9 cellular contexts compared by ENCODE assay signal in the genomic region with DNA sequence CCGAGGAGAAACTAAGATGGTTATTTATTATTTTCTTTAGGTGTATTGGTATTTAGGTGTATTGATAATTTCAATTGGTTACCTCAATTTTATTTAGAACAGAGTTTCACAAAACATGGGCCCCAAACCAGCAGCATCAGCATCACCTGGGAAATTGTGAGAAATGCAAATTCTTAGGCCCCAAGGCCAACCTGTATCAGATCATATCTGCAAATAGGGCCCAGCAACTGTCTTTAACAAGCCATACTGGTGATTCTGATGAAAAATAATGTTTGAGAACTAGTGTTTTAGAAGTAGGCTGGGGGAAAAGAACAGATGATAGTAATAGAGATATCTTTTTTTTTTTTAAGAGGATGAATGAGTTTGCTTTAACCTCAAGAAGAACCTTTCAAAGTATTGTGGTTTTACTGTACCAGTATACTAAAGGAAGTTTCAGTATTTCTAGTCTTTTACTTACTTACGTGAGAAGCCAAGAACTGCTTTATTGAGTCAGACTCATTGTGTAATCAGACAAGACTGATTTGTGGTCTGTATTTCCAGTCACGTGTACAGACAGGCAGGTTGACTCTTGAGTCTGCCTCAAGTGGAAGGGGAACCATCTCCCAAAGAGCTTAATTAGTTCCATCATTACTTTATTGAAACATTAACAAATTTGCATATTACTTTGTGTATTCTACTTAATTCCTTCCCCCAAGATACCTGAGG.
A peak's percentile ranks its signal among the peaks of the same experiment; 100 is the strongest.
DNase-seq lines count a peak whose midpoint lies in the region; ATAC-seq and TF ChIP-seq lines count a peak whose summit lies in the region.
"Had no signal": no experiment of that assay in that cellular context is flagged by ENCODE, and none has a peak within 500 bp of the region (broad histone marks: within the 10 kb centered on the region; RNA-seq: fewer than 3 reads in every experiment).

No MANE protein-coding gene starts in this region.

- H3K9me3 ChIP-seq in vagina = no peaks in the 10 kb centered on the region
- H3K9me3 ChIP-seq: adrenal gland had no signal

- no peak overlapping the region for H3K4me3 ChIP-seq in vagina
- H3K4me3 ChIP-seq: adrenal gland had no signal

- H3K36me3 Mint-ChIP-seq in WTC11 = no peaks in the 10 kb centered on the region

- TF ChIP-seq CTCF in RWPE1 (conservative IDR thresholded peaks at IDR 0.05; ENCODE audit: low read depth) = no peak
- TF ChIP-seq CTCF in WTC11 (IDR thresholded peaks at IDR 0.05) = no peak
- no peak for TF ChIP-seq CTCF in vagina (IDR thresholded peaks at IDR 0.05)

- ATAC-seq in GM19035 (IDR thresholded peaks at IDR 0.05; ENCODE audit: unreplicated experiment) (peak; percentile 86), HG03175 (IDR thresholded peaks at IDR 0.05; ENCODE audit: unreplicated experiment) (peak; percentile 99), WTC11 (no peak)

- intact Hi-C loops in vagina (cut with DNase I) = no loop called here

- peaks cover 21% of the 10 kb centered on the region for H3K4me1 ChIP-seq in vagina
- H3K4me1 ChIP-seq: adrenal gland had no signal

- DNase-seq in AML-193 (lab: John Stamatoyannopoulos, UW) = peak; percentile 9 to 30
- peak; percentile 63 for DNase-seq in RWPE1 (ENCODE audit: low spot score)
- DNase-seq in non-pigmented ciliary epithelial cell (ENCODE audit: low read depth) = peak; percentile 6
- DNase-seq in WTC11 (ENCODE audit: low spot score) = no peak
- no peak for DNase-seq in putamen (ENCODE audit: low spot score)
- DNase-seq in vagina (ENCODE audit: extremely low spot score in 2 of 2) = no peak

- no peaks in the 10 kb centered on the region for H3K9me3 Mint-ChIP-seq in WTC11

- POLR2A ChIA-PET in RWPE1 (lab: Yijun Ruan, JAX; ENCODE audit: low non-redundant PET) (no interaction called here), WTC11 (lab: Charles Lee) (interaction anchor here (0.5 kb wide), 1 partner anchor 14 kb away, joined by 3 read pairs; no protein-coding TSS in a partner anchor)

- CTCF ChIA-PET in RWPE1 (lab: Yijun Ruan, JAX) = interaction anchor here (0.6 kb wide), 1 partner anchor 236 kb away, joined by 3 read pairs; no protein-coding TSS in a partner anchor
- CTCF ChIA-PET in WTC11 (lab: Charles Lee) = no interaction called here

- no peak for TF ChIP-seq POLR2A in vagina (IDR thresholded peaks at IDR 0.05)

- H3K36me3 ChIP-seq in vagina = no peaks in the 10 kb centered on the region
- H3K36me3 ChIP-seq: adrenal gland had no signal

- H3K4me3 Mint-ChIP-seq in WTC11 = no peak overlapping the region

- H3K27me3 Mint-ChIP-seq in WTC11 (ENCODE audit: low read depth) = no peaks in the 10 kb centered on the region

- peaks cover 9% of the 10 kb centered on the region for H3K4me1 Mint-ChIP-seq in WTC11

- H3K27ac Mint-ChIP-seq in WTC11 = no peak overlapping the region

- H3K27ac ChIP-seq in RWPE1 (no peak overlapping the region), vagina (no peak overlapping the region)
- H3K27ac ChIP-seq: adrenal gland had no signal

- no peaks in the 10 kb centered on the region for H3K27me3 ChIP-seq in vagina
- H3K27me3 ChIP-seq: adrenal gland had no signal

TF ChIP-seq in WTC11, 78 proteins besides CTCF, POLR2A, EP300 and RAD21:
- TF ChIP-seq FOXK1 (CRISPR knock-in tag; IDR thresholded peaks at IDR 0.05) = no peak
- TF ChIP-seq SMAD4 (CRISPR knock-in tag; IDR thresholded peaks at IDR 0.05) = no peak
- TF ChIP-seq ZNF232 (CRISPR knock-in tag; IDR thresholded peaks at IDR 0.05) = no peak
- TF ChIP-seq, protein P1, sequence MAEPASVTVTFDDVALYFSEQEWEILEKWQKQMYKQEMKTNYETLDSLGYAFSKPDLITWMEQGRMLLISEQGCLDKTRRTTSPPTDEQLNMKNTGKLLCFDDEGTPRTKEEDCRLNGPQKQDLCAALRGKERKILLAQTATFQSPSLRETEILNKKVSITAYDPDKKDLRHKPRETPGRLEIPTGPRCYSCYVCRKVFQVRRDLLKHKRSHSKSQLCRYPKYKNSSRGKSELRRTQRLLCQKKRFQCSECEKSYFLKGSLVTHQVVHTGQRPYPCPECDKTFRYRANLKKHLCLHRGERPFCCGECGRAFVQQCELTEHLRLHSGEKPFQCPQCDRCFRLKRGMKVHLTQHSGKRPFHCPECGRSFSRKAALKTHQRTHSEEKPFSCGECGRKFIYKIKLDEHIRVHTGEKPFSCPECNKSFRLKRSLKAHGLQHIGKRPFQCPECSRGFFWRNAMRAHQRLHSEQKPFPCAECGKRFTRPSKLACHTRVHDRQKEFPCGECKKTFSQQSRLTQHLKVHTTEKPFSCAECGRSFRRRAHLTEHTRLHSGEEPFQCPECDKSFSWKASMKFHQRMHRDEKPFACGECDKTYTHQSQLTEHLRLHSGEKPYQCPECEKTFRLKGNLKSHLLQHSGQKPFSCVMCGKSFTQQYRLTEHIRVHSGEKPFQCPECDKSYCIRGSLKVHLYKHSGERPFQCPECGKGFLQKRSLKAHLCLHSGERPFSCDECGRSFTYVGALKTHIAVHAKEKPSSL (CRISPR knock-in tag; conservative IDR thresholded peaks at IDR 0.05) = no peak
- no peak for TF ChIP-seq NR3C1 (CRISPR knock-in tag; conservative IDR thresholded peaks at IDR 0.05; ENCODE audit: low read depth)
- TF ChIP-seq SP1 (CRISPR knock-in tag; conservative IDR thresholded peaks at IDR 0.05) = no peak
- TF ChIP-seq, protein P2, sequence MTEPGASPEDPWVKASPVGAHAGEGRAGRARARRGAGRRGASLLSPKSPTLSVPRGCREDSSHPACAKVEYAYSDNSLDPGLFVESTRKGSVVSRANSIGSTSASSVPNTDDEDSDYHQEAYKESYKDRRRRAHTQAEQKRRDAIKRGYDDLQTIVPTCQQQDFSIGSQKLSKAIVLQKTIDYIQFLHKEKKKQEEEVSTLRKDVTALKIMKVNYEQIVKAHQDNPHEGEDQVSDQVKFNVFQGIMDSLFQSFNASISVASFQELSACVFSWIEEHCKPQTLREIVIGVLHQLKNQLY (CRISPR knock-in tag; IDR thresholded peaks at IDR 0.05) = no peak
- no peak for TF ChIP-seq ZNF416 (CRISPR knock-in tag; IDR thresholded peaks at IDR 0.05)
- TF ChIP-seq KAT7 (CRISPR knock-in tag; IDR thresholded peaks at IDR 0.05; ENCODE audit: borderline replicate concordance) = no peak
- no peak for TF ChIP-seq TP53 (CRISPR knock-in tag; IDR thresholded peaks at IDR 0.05)
- TF ChIP-seq, protein P3, sequence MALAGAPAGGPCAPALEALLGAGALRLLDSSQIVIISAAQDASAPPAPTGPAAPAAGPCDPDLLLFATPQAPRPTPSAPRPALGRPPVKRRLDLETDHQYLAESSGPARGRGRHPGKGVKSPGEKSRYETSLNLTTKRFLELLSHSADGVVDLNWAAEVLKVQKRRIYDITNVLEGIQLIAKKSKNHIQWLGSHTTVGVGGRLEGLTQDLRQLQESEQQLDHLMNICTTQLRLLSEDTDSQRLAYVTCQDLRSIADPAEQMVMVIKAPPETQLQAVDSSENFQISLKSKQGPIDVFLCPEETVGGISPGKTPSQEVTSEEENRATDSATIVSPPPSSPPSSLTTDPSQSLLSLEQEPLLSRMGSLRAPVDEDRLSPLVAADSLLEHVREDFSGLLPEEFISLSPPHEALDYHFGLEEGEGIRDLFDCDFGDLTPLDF (CRISPR knock-in tag; IDR thresholded peaks at IDR 0.05) = no peak
- TF ChIP-seq ZBTB21 (CRISPR knock-in tag; IDR thresholded peaks at IDR 0.05; ENCODE audit: borderline replicate concordance) = no peak
- TF ChIP-seq NFE2L1 (CRISPR knock-in tag; IDR thresholded peaks at IDR 0.05) = no peak
- no peak for TF ChIP-seq NFYB (CRISPR knock-in tag; conservative IDR thresholded peaks at IDR 0.05; ENCODE audit: low read depth)
- TF ChIP-seq ATF1 (CRISPR knock-in tag; IDR thresholded peaks at IDR 0.05) = no peak
- TF ChIP-seq, protein P4, sequence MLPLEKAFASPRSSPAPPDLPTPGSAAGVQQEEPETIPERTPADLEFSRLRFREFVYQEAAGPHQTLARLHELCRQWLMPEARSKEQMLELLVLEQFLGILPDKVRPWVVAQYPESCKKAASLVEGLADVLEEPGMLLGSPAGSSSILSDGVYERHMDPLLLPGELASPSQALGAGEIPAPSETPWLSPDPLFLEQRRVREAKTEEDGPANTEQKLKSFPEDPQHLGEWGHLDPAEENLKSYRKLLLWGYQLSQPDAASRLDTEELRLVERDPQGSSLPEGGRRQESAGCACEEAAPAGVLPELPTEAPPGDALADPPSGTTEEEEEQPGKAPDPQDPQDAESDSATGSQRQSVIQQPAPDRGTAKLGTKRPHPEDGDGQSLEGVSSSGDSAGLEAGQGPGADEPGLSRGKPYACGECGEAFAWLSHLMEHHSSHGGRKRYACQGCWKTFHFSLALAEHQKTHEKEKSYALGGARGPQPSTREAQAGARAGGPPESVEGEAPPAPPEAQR (CRISPR knock-in tag; IDR thresholded peaks at IDR 0.05) = no peak
- TF ChIP-seq, protein P5, sequence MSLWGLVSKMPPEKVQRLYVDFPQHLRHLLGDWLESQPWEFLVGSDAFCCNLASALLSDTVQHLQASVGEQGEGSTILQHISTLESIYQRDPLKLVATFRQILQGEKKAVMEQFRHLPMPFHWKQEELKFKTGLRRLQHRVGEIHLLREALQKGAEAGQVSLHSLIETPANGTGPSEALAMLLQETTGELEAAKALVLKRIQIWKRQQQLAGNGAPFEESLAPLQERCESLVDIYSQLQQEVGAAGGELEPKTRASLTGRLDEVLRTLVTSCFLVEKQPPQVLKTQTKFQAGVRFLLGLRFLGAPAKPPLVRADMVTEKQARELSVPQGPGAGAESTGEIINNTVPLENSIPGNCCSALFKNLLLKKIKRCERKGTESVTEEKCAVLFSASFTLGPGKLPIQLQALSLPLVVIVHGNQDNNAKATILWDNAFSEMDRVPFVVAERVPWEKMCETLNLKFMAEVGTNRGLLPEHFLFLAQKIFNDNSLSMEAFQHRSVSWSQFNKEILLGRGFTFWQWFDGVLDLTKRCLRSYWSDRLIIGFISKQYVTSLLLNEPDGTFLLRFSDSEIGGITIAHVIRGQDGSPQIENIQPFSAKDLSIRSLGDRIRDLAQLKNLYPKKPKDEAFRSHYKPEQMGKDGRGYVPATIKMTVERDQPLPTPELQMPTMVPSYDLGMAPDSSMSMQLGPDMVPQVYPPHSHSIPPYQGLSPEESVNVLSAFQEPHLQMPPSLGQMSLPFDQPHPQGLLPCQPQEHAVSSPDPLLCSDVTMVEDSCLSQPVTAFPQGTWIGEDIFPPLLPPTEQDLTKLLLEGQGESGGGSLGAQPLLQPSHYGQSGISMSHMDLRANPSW (CRISPR knock-in tag; conservative IDR thresholded peaks at IDR 0.05; ENCODE audit: low read depth) = no peak

Comparison
In these comparisons a context has a peak if more than half of its experiments do, and no peak if none do; other contexts are left out.
1. DNase-seq: peak in AML-193 (2 of 2), RWPE1 (single experiment) and non-pigmented ciliary epithelial cell (single experiment); none in WTC11 (single experiment), putamen (single experiment) and vagina (0 of 2).